19 cellular contexts compared by ENCODE assay signal in the genomic region with DNA sequence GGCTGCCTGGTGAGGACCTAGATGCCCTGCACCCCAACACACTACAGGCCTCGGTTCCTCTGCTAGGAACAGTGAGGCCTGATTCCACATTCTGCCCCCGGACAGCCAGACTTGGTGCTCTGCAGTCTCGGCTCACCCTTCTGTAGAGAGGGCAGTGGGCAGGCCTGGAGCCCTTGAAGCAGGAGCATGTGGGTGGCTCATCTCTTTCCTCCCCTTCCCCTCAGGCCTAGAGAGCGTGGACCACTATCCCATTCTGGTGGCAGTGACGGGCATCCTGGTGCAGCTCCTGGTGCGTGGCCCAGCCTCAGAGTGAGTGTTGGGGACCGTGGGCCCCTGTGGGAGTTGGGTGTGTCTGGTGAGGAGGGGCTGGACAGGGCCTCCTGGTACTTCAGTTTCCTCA. TPM values are rescaled to one million over a fixed set of nuclear protein-coding genes. Genes with fewer than 3 reads are reported as not detected.
"Had no signal": no experiment of that assay in that cellular context is flagged by ENCODE, and none has a peak within 500 bp of the region (broad histone marks: within the 10 kb centered on the region; RNA-seq: fewer than 3 reads in every experiment).

No MANE protein-coding gene starts in this region.

- H3K9me3 Mint-ChIP-seq: activated CD4-positive, alpha-beta memory T cell treated with anti-CD3 and anti-CD28 coated beads for 36 hours; activated naive CD8-positive, alpha-beta T cell treated with anti-CD3 and anti-CD28 coated beads, Interleukin-2, amount 10 ng/mL, durations not matched to agents 7 days and 5 days; activated T-cell treated with anti-CD3 and anti-CD28 coated beads, Interleukin-2, amount 50 U/mL, for 24 hours; dendritic cell treated with granulocyte-macrophage colony-stimulating factor and Interleukin-4, amounts not matched to agents 40 ng/mL and 50 ng/mL, for 4 days; immature natural killer cell; naive B cell; T-cell had no signal

- H3K4me3 Mint-ChIP-seq: activated CD4-positive, alpha-beta memory T cell treated with anti-CD3 and anti-CD28 coated beads for 36 hours; activated CD8-positive, alpha-beta memory T cell treated with anti-CD3 and anti-CD28 coated beads, Interleukin-2, amount 10 ng/mL, durations not matched to agents 7 days and 5 days; activated naive CD8-positive, alpha-beta T cell treated with anti-CD3 and anti-CD28 coated beads, Interleukin-2, amount 10 ng/mL, durations not matched to agents 7 days and 5 days; activated T-cell treated with anti-CD3 and anti-CD28 coated beads, Interleukin-2, amount 50 U/mL, for 24 hours; dendritic cell treated with granulocyte-macrophage colony-stimulating factor and Interleukin-4, amounts not matched to agents 40 ng/mL and 50 ng/mL, for 4 days; immature natural killer cell; T-cell had no signal

- FAIRE-seq: frontal cortex, urothelium cell line had no signal

- DNase-seq: activated CD4-positive, alpha-beta memory T cell treated with anti-CD3 and anti-CD28 coated beads for 36 hours; activated CD4-positive, alpha-beta T cell treated with anti-CD3 and anti-CD28 coated beads for 1 hour; activated CD8-positive, alpha-beta memory T cell treated with anti-CD3 and anti-CD28 coated beads, Interleukin-2, amount 10 ng/mL, durations not matched to agents 7 days and 5 days; activated gamma-delta T cell treated with Interleukin-2 at 50 U/mL for 16 hours; activated naive CD8-positive, alpha-beta T cell treated with anti-CD3 and anti-CD28 coated beads, Interleukin-2, amount 10 ng/mL, durations not matched to agents 7 days and 5 days; activated T-cell treated with anti-CD3 and anti-CD28 coated beads, Interleukin-2, amount 50 U/mL, for 24 hours; cerebellar nuclear complex; immature natural killer cell; naive B cell; psoas muscle; stimulated activated CD4-positive, alpha-beta T cell treated with anti-CD3 and anti-CD28 coated beads, Interleukin-2, amount 100 ng/mL, for 24 hours; T-cell; T-helper 9 cell had no signal

- H3K27ac ChIP-seq: psoas muscle had no signal

- H3K9me3 ChIP-seq: psoas muscle had no signal

- ATAC-seq: activated CD8-positive, alpha-beta memory T cell treated with anti-CD3 and anti-CD28 coated beads, Interleukin-2, amount 10 ng/mL, durations not matched to agents 7 days and 5 days; left cardiac atrium; psoas muscle; T-cell had no signal

- H3K36me3 Mint-ChIP-seq: immature natural killer cell, naive B cell had no signal

- H3K4me3 ChIP-seq: lung, psoas muscle had no signal

- H3K27ac Mint-ChIP-seq: activated CD4-positive, alpha-beta memory T cell treated with anti-CD3 and anti-CD28 coated beads for 36 hours; activated CD8-positive, alpha-beta memory T cell treated with anti-CD3 and anti-CD28 coated beads, Interleukin-2, amount 10 ng/mL, durations not matched to agents 7 days and 5 days; activated naive CD8-positive, alpha-beta T cell treated with anti-CD3 and anti-CD28 coated beads, Interleukin-2, amount 10 ng/mL, durations not matched to agents 7 days and 5 days; activated T-cell treated with anti-CD3 and anti-CD28 coated beads, Interleukin-2, amount 50 U/mL, for 24 hours; dendritic cell treated with granulocyte-macrophage colony-stimulating factor and Interleukin-4, amounts not matched to agents 40 ng/mL and 50 ng/mL, for 4 days; immature natural killer cell; T-cell had no signal

- H3K27me3 Mint-ChIP-seq: activated CD4-positive, alpha-beta memory T cell treated with anti-CD3 and anti-CD28 coated beads for 36 hours; activated CD8-positive, alpha-beta memory T cell treated with anti-CD3 and anti-CD28 coated beads, Interleukin-2, amount 10 ng/mL, durations not matched to agents 7 days and 5 days; activated naive CD8-positive, alpha-beta T cell treated with anti-CD3 and anti-CD28 coated beads, Interleukin-2, amount 10 ng/mL, durations not matched to agents 7 days and 5 days; activated T-cell treated with anti-CD3 and anti-CD28 coated beads, Interleukin-2, amount 50 U/mL, for 24 hours; naive B cell; T-cell had no signal

RNA-seq across cellular contexts. Expression of a gene that starts 3.3 kb away (rescaled TPM):
- total RNA-seq: activated CD4-positive, alpha-beta memory T cell treated with anti-CD3 and anti-CD28 coated beads for 36 hours; aorta; frontal cortex had no signal
